ENCODE assay signal across 8 cellular contexts in genomic region chr1:182301467-182302198, GRCh38.
DNase-seq lines count a peak whose midpoint lies in the region; TF ChIP-seq lines count a peak whose summit lies in the region.

No MANE protein-coding gene starts in this region.

- H3K27me3 Mint-ChIP-seq in activated naive CD4-positive, alpha-beta T cell treated with anti-CD3 and anti-CD28 coated beads, Interleukin-2, amount 50 U/mL, for 24 hours = no peaks in the 10 kb centered on the region
- H3K27me3 Mint-ChIP-seq in activated naive CD4-positive, alpha-beta T cell treated with anti-CD3 and anti-CD28 coated beads, Interleukin-2, amount 10 ng/mL, durations not matched to agents 7 days and 5 days = no peaks in the 10 kb centered on the region
- peaks cover 2% of the 10 kb centered on the region in 3 donors for H3K27me3 Mint-ChIP-seq in CD14-positive monocyte (ENCODE audit: low read depth in 3 of 3)

- DNase-seq in activated naive CD4-positive, alpha-beta T cell treated with anti-CD3 and anti-CD28 coated beads, Interleukin-2, amount 10 ng/mL, durations not matched to agents 7 days and 5 days = no peak
- DNase-seq in SK-MEL-5 (ENCODE audit: low read depth, low spot score) (peak; percentile 98), fibroblast of peridontal ligament (ENCODE audit: extremely low read depth) (peak; percentile 65), renal cortical epithelial cell (ENCODE audit: low read depth) (peak; percentile 55), CD14-positive monocyte (ENCODE audit: low spot score) (no peak), EL (no peak)
- no peak for DNase-seq in central memory CD4-positive, alpha-beta T cell

- H3K4me3 Mint-ChIP-seq in activated naive CD4-positive, alpha-beta T cell treated with anti-CD3 and anti-CD28 coated beads, Interleukin-2, amount 50 U/mL, for 24 hours = no peak overlapping the region
- no peak overlapping the region for H3K4me3 Mint-ChIP-seq in activated naive CD4-positive, alpha-beta T cell treated with anti-CD3 and anti-CD28 coated beads, Interleukin-2, amount 10 ng/mL, durations not matched to agents 7 days and 5 days
- H3K4me3 Mint-ChIP-seq in CD14-positive monocyte = no peak overlapping the region

- TF ChIP-seq CTCF in CD14-positive monocyte (IDR thresholded peaks at IDR 0.05) = no peak

- peaks cover 30% of the 10 kb centered on the region for H3K4me1 Mint-ChIP-seq in activated naive CD4-positive, alpha-beta T cell treated with anti-CD3 and anti-CD28 coated beads, Interleukin-2, amount 50 U/mL, for 24 hours
- H3K4me1 Mint-ChIP-seq in activated naive CD4-positive, alpha-beta T cell treated with anti-CD3 and anti-CD28 coated beads, Interleukin-2, amount 10 ng/mL, durations not matched to agents 7 days and 5 days = peaks cover 18% of the 10 kb centered on the region
- H3K4me1 Mint-ChIP-seq in CD14-positive monocyte = peaks cover 52% of the 10 kb centered on the region

- CTCF ChIA-PET in activated naive CD4-positive, alpha-beta T cell treated with anti-CD3 and anti-CD28 coated beads, Interleukin-2, amount 10 ng/mL, durations not matched to agents 7 days and 5 days (lab: Charles Lee) = interaction anchor here (0.9 to 4.5 kb wide), 7 partner anchors 42 to 216 kb away, joined by 3 to 38 read pairs (median 17); no protein-coding TSS in a partner anchor

- in situ Hi-C loops in SK-MEL-5 (cut with HindIII; ENCODE audit: low pct_unique_long_range_greater_than_20kb, low sequenced_read_pairs) = no loop called here

- no peaks in the 10 kb centered on the region for H3K36me3 Mint-ChIP-seq in activated naive CD4-positive, alpha-beta T cell treated with anti-CD3 and anti-CD28 coated beads, Interleukin-2, amount 50 U/mL, for 24 hours
- no peaks in the 10 kb centered on the region for H3K36me3 Mint-ChIP-seq in activated naive CD4-positive, alpha-beta T cell treated with anti-CD3 and anti-CD28 coated beads, Interleukin-2, amount 10 ng/mL, durations not matched to agents 7 days and 5 days
- no peaks in the 10 kb centered on the region for H3K36me3 Mint-ChIP-seq in CD14-positive monocyte

- H3K9me3 Mint-ChIP-seq in activated naive CD4-positive, alpha-beta T cell treated with anti-CD3 and anti-CD28 coated beads, Interleukin-2, amount 50 U/mL, for 24 hours = no peaks in the 10 kb centered on the region
- no peaks in the 10 kb centered on the region for H3K9me3 Mint-ChIP-seq in activated naive CD4-positive, alpha-beta T cell treated with anti-CD3 and anti-CD28 coated beads, Interleukin-2, amount 10 ng/mL, durations not matched to agents 7 days and 5 days
- no peaks in the 10 kb centered on the region for H3K9me3 Mint-ChIP-seq in CD14-positive monocyte

- intact Hi-C loops in CD14-positive monocyte (cut with micrococcal nuclease) = no loop called here

- H3K27ac Mint-ChIP-seq in activated naive CD4-positive, alpha-beta T cell treated with anti-CD3 and anti-CD28 coated beads, Interleukin-2, amount 50 U/mL, for 24 hours = peak overlapping the region; percentile 20
- no peak overlapping the region for H3K27ac Mint-ChIP-seq in activated naive CD4-positive, alpha-beta T cell treated with anti-CD3 and anti-CD28 coated beads, Interleukin-2, amount 10 ng/mL, durations not matched to agents 7 days and 5 days
- H3K27ac Mint-ChIP-seq in CD14-positive monocyte = peak overlapping the region in 2 of 7 donors; percentile 5 to 48

Comparison
In these comparisons a context has a peak if more than half of its experiments do, and no peak if none do; other contexts are left out.
1. DNase-seq: peak in SK-MEL-5 (single experiment), fibroblast of peridontal ligament (single experiment) and renal cortical epithelial cell (single experiment); none in activated naive CD4-positive, alpha-beta T cell treated with anti-CD3 and anti-CD28 coated beads, Interleukin-2, amount 10 ng/mL, durations not matched to agents 7 days and 5 days (single experiment), CD14-positive monocyte (single experiment), EL (single experiment) and central memory CD4-positive, alpha-beta T cell (single experiment).